In genomic region chr7:43942997-43943701, GRCh38 we compare ENCODE assay signal across 2 cellular contexts.
TF ChIP-seq lines count a peak whose summit lies in the region.

No MANE protein-coding gene starts in this region.

TF ChIP-seq in IMR-90, 13 proteins besides CTCF, POLR2A, EP300 and RAD21:
- TF ChIP-seq FOS (IDR thresholded peaks at IDR 0.05; ENCODE audit: low read depth, low read length) (no peak), USF2 (IDR thresholded peaks at IDR 0.05; ENCODE audit: low read depth, low read length) (no peak), CEBPB (IDR thresholded peaks at IDR 0.05; ENCODE audit: low read depth, low read length) (no peak), SMC3 (IDR thresholded peaks at IDR 0.05; ENCODE audit: low read depth, low read length) (no peak), BHLHE40 (IDR thresholded peaks at IDR 0.05; ENCODE audit: low read depth, low read length) (no peak), MXI1 (IDR thresholded peaks at IDR 0.05; ENCODE audit: borderline replicate concordance, low read depth, low read length) (no peak), CHD1 (IDR thresholded peaks at IDR 0.05; ENCODE audit: low read depth, low read length) (no peak), MAFK (IDR thresholded peaks at IDR 0.05; ENCODE audit: low read depth, low read length) (no peak), MAZ (IDR thresholded peaks at IDR 0.05; ENCODE audit: borderline replicate concordance, low read depth, low read length) (no peak), RFX5 (IDR thresholded peaks at IDR 0.05; ENCODE audit: low read depth, low read length) (no peak), RCOR1 (IDR thresholded peaks at IDR 0.05; ENCODE audit: insufficient replicate concordance, low read length) (no peak), NFE2L2 (IDR thresholded peaks at IDR 0.05; ENCODE audit: low read depth, low read length) (no peak)
- TF ChIP-seq, protein P1, sequence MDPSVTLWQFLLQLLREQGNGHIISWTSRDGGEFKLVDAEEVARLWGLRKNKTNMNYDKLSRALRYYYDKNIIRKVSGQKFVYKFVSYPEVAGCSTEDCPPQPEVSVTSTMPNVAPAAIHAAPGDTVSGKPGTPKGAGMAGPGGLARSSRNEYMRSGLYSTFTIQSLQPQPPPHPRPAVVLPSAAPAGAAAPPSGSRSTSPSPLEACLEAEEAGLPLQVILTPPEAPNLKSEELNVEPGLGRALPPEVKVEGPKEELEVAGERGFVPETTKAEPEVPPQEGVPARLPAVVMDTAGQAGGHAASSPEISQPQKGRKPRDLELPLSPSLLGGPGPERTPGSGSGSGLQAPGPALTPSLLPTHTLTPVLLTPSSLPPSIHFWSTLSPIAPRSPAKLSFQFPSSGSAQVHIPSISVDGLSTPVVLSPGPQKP (IDR thresholded peaks at IDR 0.05; ENCODE audit: borderline replicate concordance, low read depth, low read length), result no peak

TF ChIP-seq in liver, 16 proteins besides CTCF, POLR2A, EP300 and RAD21:
- no peak for TF ChIP-seq YY1 (IDR thresholded peaks at IDR 0.05)
- no peak for TF ChIP-seq ATF3 (IDR thresholded peaks at IDR 0.05)
- TF ChIP-seq REST (IDR thresholded peaks at IDR 0.05), result no peak
- no peak for TF ChIP-seq TAF1 (conservative IDR thresholded peaks at IDR 0.05)
- TF ChIP-seq SP1 (IDR thresholded peaks at IDR 0.05), result no peak
- peak; percentile 82 for TF ChIP-seq HNF4A (conservative IDR thresholded peaks at IDR 0.05)
- TF ChIP-seq EGR1 (IDR thresholded peaks at IDR 0.05; ENCODE audit: low read depth in 2 of 2), result no peak
- TF ChIP-seq NR2F2 (IDR thresholded peaks at IDR 0.05), result no peak
- no peak for TF ChIP-seq FOXA1 (IDR thresholded peaks at IDR 0.05)
- no peak for TF ChIP-seq JUND (IDR thresholded peaks at IDR 0.05)
- no peak for TF ChIP-seq GABPA (IDR thresholded peaks at IDR 0.05 in 1 of 2, conservative IDR thresholded peaks at IDR 0.05 in 1 of 2)
- peak; percentile 49 to 53 for TF ChIP-seq RXRA (IDR thresholded peaks at IDR 0.05)
- TF ChIP-seq HNF4G (IDR thresholded peaks at IDR 0.05), result peak; percentile 70
- TF ChIP-seq FOXA2 (IDR thresholded peaks at IDR 0.05), result no peak
- TF ChIP-seq, protein P2, sequence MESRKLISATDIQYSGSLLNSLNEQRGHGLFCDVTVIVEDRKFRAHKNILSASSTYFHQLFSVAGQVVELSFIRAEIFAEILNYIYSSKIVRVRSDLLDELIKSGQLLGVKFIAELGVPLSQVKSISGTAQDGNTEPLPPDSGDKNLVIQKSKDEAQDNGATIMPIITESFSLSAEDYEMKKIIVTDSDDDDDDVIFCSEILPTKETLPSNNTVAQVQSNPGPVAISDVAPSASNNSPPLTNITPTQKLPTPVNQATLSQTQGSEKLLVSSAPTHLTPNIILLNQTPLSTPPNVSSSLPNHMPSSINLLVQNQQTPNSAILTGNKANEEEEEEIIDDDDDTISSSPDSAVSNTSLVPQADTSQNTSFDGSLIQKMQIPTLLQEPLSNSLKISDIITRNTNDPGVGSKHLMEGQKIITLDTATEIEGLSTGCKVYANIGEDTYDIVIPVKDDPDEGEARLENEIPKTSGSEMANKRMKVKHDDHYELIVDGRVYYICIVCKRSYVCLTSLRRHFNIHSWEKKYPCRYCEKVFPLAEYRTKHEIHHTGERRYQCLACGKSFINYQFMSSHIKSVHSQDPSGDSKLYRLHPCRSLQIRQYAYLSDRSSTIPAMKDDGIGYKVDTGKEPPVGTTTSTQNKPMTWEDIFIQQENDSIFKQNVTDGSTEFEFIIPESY (IDR thresholded peaks at IDR 0.05), result no peak
- no peak for TF ChIP-seq MAX (IDR thresholded peaks at IDR 0.05)
